ENCODE assay signal across 23 cellular contexts in the genomic region with DNA sequence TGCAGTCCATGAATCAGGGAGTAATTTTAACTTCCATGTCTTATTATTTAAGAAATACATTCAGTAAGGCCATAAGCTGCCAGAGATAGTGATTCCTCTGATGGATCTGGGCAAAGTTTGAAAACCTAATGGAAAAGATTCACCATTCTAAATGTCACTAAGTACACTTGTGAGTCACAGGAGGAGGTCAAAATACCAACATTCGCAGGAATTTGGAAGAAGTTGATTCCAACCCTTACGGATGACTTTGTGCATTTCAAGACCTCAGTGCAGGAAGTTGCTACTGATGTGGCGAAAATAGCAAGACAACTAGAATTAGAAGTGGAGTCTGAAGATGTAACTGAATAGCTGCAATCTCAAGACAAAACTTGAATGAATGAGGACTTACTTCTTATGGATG.
DNase-seq lines count a peak whose midpoint lies in the region; ATAC-seq and TF ChIP-seq lines count a peak whose summit lies in the region.
"Had no signal": no experiment of that assay in that cellular context is flagged by ENCODE, and none has a peak within 500 bp of the region (broad histone marks: within the 10 kb centered on the region; RNA-seq: fewer than 3 reads in every experiment).

No MANE protein-coding gene starts in this region.

- POLR2A ChIA-PET in activated CD4-positive, alpha-beta memory T cell treated with anti-CD3 and anti-CD28 coated beads for 36 hours (lab: Charles Lee) = no interaction called here

- CTCF ChIA-PET in activated CD4-positive, alpha-beta memory T cell treated with anti-CD3 and anti-CD28 coated beads for 36 hours (lab: Charles Lee) = no interaction called here

- intact Hi-C loops in activated CD4-positive, alpha-beta memory T cell treated with anti-CD3 and anti-CD28 coated beads for 36 hours (cut with micrococcal nuclease) = loop anchor here (5.0 kb wide), 1 partner anchor 33 kb away; no protein-coding TSS in a partner anchor
- intact Hi-C loops in cardiac septum (cut with DNase I) = no loop called here

- H3K4me1 ChIP-seq in CD4-positive, CD25-positive, alpha-beta regulatory T cell (ENCODE audit: control insufficient read depth, insufficient read depth, low read length, poor library complexity, severe bottlenecking) = peaks cover 3% of the 10 kb centered on the region
- H3K4me1 ChIP-seq in neutrophil (ENCODE audit: control insufficient read depth in 1 of 2, insufficient read depth in 1 of 2, low read depth in 1 of 2, low read length in 1 of 2) (peaks cover 4 to 6% of the 10 kb centered on the region in 2 experiments), upper lobe of left lung (no peaks in the 10 kb centered on the region)
- H3K4me1 ChIP-seq: sigmoid colon had no signal

- H3K27ac ChIP-seq in CD4-positive, CD25-positive, alpha-beta regulatory T cell (ENCODE audit: insufficient read depth, low read length, poor library complexity, severe bottlenecking) = no peak overlapping the region
- H3K27ac ChIP-seq in neutrophil = peak overlapping the region; percentile 24
- no peak overlapping the region for H3K27ac ChIP-seq in upper lobe of left lung
- H3K27ac ChIP-seq: sigmoid colon, WERI-Rb-1 had no signal

- TF ChIP-seq POLR2A in upper lobe of left lung (IDR thresholded peaks at IDR 0.05) = no peak

- no peak for TF ChIP-seq EP300 in upper lobe of left lung (IDR thresholded peaks at IDR 0.05)

- H3K9me3 Mint-ChIP-seq in CD4-positive, CD25-positive, alpha-beta regulatory T cell = peaks cover 0 to 20% (median 6%) of the 10 kb centered on the region in 7 donors
- peaks cover 12% of the 10 kb centered on the region for H3K9me3 Mint-ChIP-seq in central memory CD8-positive, alpha-beta T cell
- H3K9me3 Mint-ChIP-seq in activated CD4-positive, alpha-beta memory T cell treated with anti-CD3 and anti-CD28 coated beads for 36 hours = peaks cover 21% of the 10 kb centered on the region

- no peaks in the 10 kb centered on the region for H3K27me3 ChIP-seq in CD4-positive, CD25-positive, alpha-beta regulatory T cell (ENCODE audit: control insufficient read depth, insufficient read depth, low read length)
- H3K27me3 ChIP-seq in neutrophil (no peaks in the 10 kb centered on the region), upper lobe of left lung (no peaks in the 10 kb centered on the region)
- H3K27me3 ChIP-seq: sigmoid colon had no signal

- peaks cover 15 to 48% (median 35%) of the 10 kb centered on the region in 4 donors for H3K4me1 Mint-ChIP-seq in CD4-positive, CD25-positive, alpha-beta regulatory T cell
- peaks cover 44% of the 10 kb centered on the region for H3K4me1 Mint-ChIP-seq in central memory CD8-positive, alpha-beta T cell
- peaks cover 25% of the 10 kb centered on the region for H3K4me1 Mint-ChIP-seq in activated CD4-positive, alpha-beta memory T cell treated with anti-CD3 and anti-CD28 coated beads for 36 hours (ENCODE audit: low read depth)
- H3K4me1 Mint-ChIP-seq: brain had no signal

- no peak for DNase-seq in CD4-positive, CD25-positive, alpha-beta regulatory T cell
- DNase-seq in HT1080 (ENCODE audit: low read depth) (peak; percentile 12), cardiac septum (ENCODE audit: low spot score) (no peak), upper lobe of left lung (no peak)
- DNase-seq in central memory CD8-positive, alpha-beta T cell (ENCODE audit: low spot score in 2 of 2) = no peak
- DNase-seq in activated CD4-positive, alpha-beta memory T cell treated with anti-CD3 and anti-CD28 coated beads for 36 hours = no peak
- DNase-seq: activated CD8-positive, alpha-beta memory T cell treated with anti-CD3 and anti-CD28 coated beads, Interleukin-2, amount 50 U/mL, for 4 hours; activated naive CD8-positive, alpha-beta T cell treated with anti-CD3 and anti-CD28 coated beads, Interleukin-2, amount 10 ng/mL, durations not matched to agents 7 days and 5 days; cortex of kidney; DMS79; left ventricle myocardium superior; NCI-H1694; NCI-H2171 treated with DMSO at 0.1 percent for 48 hours; NCI-H526; RPMI8226; sigmoid colon; WERI-Rb-1 had no signal

- peaks cover 22% of the 10 kb centered on the region for H3K36me3 ChIP-seq in CD4-positive, CD25-positive, alpha-beta regulatory T cell (ENCODE audit: control insufficient read depth, insufficient read depth, low read length)
- H3K36me3 ChIP-seq in neutrophil (peaks cover 27% of the 10 kb centered on the region), upper lobe of left lung (peaks cover 0 to 10% (median 2%) of the 10 kb centered on the region in 4 donors)

- peaks cover 18% of the 10 kb centered on the region in 2 experiments for H3K9me3 ChIP-seq in CD4-positive, CD25-positive, alpha-beta regulatory T cell (ENCODE audit: control insufficient read depth in 2 of 2, low read length in 2 of 2)
- H3K9me3 ChIP-seq in neutrophil (no peaks in the 10 kb centered on the region), upper lobe of left lung (peaks cover 7 to 15% (median 8%) of the 10 kb centered on the region in 4 donors)

- H3K27me3 Mint-ChIP-seq in CD4-positive, CD25-positive, alpha-beta regulatory T cell = no peaks in the 10 kb centered on the region
- no peaks in the 10 kb centered on the region for H3K27me3 Mint-ChIP-seq in central memory CD8-positive, alpha-beta T cell
- H3K27me3 Mint-ChIP-seq in activated CD4-positive, alpha-beta memory T cell treated with anti-CD3 and anti-CD28 coated beads for 36 hours = no peaks in the 10 kb centered on the region
- H3K27me3 Mint-ChIP-seq: activated naive CD8-positive, alpha-beta T cell treated with anti-CD3 and anti-CD28 coated beads, Interleukin-2, amount 10 ng/mL, durations not matched to agents 7 days and 5 days; activated T-helper 17 cell treated with anti-CD3 and anti-CD28 coated beads, Interleukin-2, amount 50 U/mL, for 72 hours; brain; natural killer cell treated with Interleukin-12 subunit alpha and Interleukin-12 subunit beta and Interleukin-15 and Interleukin-18, amount 100 ng/mL, for 72 hours had no signal

- H3K27ac Mint-ChIP-seq in CD4-positive, CD25-positive, alpha-beta regulatory T cell = peak overlapping the region; percentile 27 to 52 (median 43)
- peak overlapping the region; percentile 32 for H3K27ac Mint-ChIP-seq in central memory CD8-positive, alpha-beta T cell (ENCODE audit: low read depth)
- H3K27ac Mint-ChIP-seq in activated CD4-positive, alpha-beta memory T cell treated with anti-CD3 and anti-CD28 coated beads for 36 hours = no peak overlapping the region
- H3K27ac Mint-ChIP-seq: activated naive CD8-positive, alpha-beta T cell treated with anti-CD3 and anti-CD28 coated beads, Interleukin-2, amount 10 ng/mL, durations not matched to agents 7 days and 5 days; activated T-helper 17 cell treated with anti-CD3 and anti-CD28 coated beads, Interleukin-2, amount 50 U/mL, for 72 hours; brain; natural killer cell treated with Interleukin-12 subunit alpha and Interleukin-12 subunit beta and Interleukin-15 and Interleukin-18, amount 100 ng/mL, for 72 hours; T-helper 2 cell treated with Interferon-gamma antibody and Interleukin-4, amounts not matched to agents 5 μg/mL and 100 μg/mL, for 36 hours had no signal

- peaks cover 33% of the 10 kb centered on the region for H3K36me3 Mint-ChIP-seq in CD4-positive, CD25-positive, alpha-beta regulatory T cell
- H3K36me3 Mint-ChIP-seq in central memory CD8-positive, alpha-beta T cell (ENCODE audit: insufficient read depth) = peaks cover 12% of the 10 kb centered on the region
- peaks cover 21% of the 10 kb centered on the region for H3K36me3 Mint-ChIP-seq in activated CD4-positive, alpha-beta memory T cell treated with anti-CD3 and anti-CD28 coated beads for 36 hours

- TF ChIP-seq CTCF in neutrophil (IDR thresholded peaks at IDR 0.05) (no peak), upper lobe of left lung (IDR thresholded peaks at IDR 0.05) (no peak)

- H3K4me3 Mint-ChIP-seq in CD4-positive, CD25-positive, alpha-beta regulatory T cell = no peak overlapping the region
- H3K4me3 Mint-ChIP-seq in central memory CD8-positive, alpha-beta T cell = no peak overlapping the region
- H3K4me3 Mint-ChIP-seq in activated CD4-positive, alpha-beta memory T cell treated with anti-CD3 and anti-CD28 coated beads for 36 hours = no peak overlapping the region
- H3K4me3 Mint-ChIP-seq: activated naive CD8-positive, alpha-beta T cell treated with anti-CD3 and anti-CD28 coated beads, Interleukin-2, amount 10 ng/mL, durations not matched to agents 7 days and 5 days; activated T-helper 17 cell treated with anti-CD3 and anti-CD28 coated beads, Interleukin-2, amount 50 U/mL, for 72 hours; brain; natural killer cell treated with Interleukin-12 subunit alpha and Interleukin-12 subunit beta and Interleukin-15 and Interleukin-18, amount 100 ng/mL, for 72 hours; T-helper 2 cell treated with Interferon-gamma antibody and Interleukin-4, amounts not matched to agents 5 μg/mL and 100 μg/mL, for 36 hours had no signal

- no peak for ATAC-seq in CD4-positive, CD25-positive, alpha-beta regulatory T cell (ENCODE audit: low read depth in 2 of 2)
- no peak for ATAC-seq in central memory CD8-positive, alpha-beta T cell (replicated peaks; ENCODE audit: extremely low read depth, poor library complexity, severe bottlenecking)
- ATAC-seq in HG02571 (IDR thresholded peaks at IDR 0.05; ENCODE audit: unreplicated experiment) (no peak), upper lobe of left lung (ENCODE audit: low FRiP score in 2 of 2) (no peak)
- ATAC-seq: activated T-helper 17 cell treated with anti-CD3 and anti-CD28 coated beads, Interleukin-2, amount 50 U/mL, for 72 hours; left ventricle myocardium superior; natural killer cell treated with Interleukin-12 subunit alpha and Interleukin-12 subunit beta and Interleukin-15 and Interleukin-18, amount 100 ng/mL, for 72 hours had no signal

- H3K4me3 ChIP-seq in CD4-positive, CD25-positive, alpha-beta regulatory T cell (ENCODE audit: low read depth, low read length) = no peak overlapping the region
- H3K4me3 ChIP-seq in neutrophil (ENCODE audit: low read depth in 1 of 2, low read length in 1 of 2) = no peak overlapping the region
- H3K4me3 ChIP-seq in upper lobe of left lung = no peak overlapping the region
- H3K4me3 ChIP-seq: sigmoid colon had no signal

- WGBS in upper lobe of left lung, 2 donors = 89 to 91% methylated on average over 3 of the region's 3 CpGs
